26 cellular contexts compared by ENCODE assay signal in genomic region chr6:25365159-25365558, GRCh38.
"Had no signal": no experiment of that assay in that cellular context is flagged by ENCODE, and none has a peak within 500 bp of the region (broad histone marks: within the 10 kb centered on the region; RNA-seq: fewer than 3 reads in every experiment).

No MANE protein-coding gene starts in this region.

- H3K4me3 ChIP-seq: cardiac muscle cell, K562, Peyer's patch, SJCRH30 had no signal

- H3K9me2 ChIP-seq: SK-N-SH had no signal

- DNase-seq: activated CD4-positive, alpha-beta T cell treated with anti-CD3 and anti-CD28 coated beads for 48 hours; activated CD4-positive, alpha-beta T cell treated with anti-CD3 and anti-CD28 coated beads, Interleukin-2, amount 50 U/mL, for 48 hours; activated CD4-positive, CD25-positive, alpha-beta regulatory T cell treated with anti-CD3 and anti-CD28 coated beads, Interleukin-2, amount 50 U/mL, for 72 hours; activated CD8-positive, alpha-beta memory T cell treated with anti-CD3 and anti-CD28 coated beads, Interleukin-2, amount 10 ng/mL, durations not matched to agents 7 days and 5 days; activated effector memory CD4-positive, alpha-beta T cell treated with Interleukin-2 at 50 U/mL for 16 hours; activated naive CD4-positive, alpha-beta T cell; activated T-cell treated with anti-CD3 and anti-CD28 coated beads, Interleukin-2, amount 50 U/mL, for 24 hours; brain microvascular endothelial cell; Karpas-422; NCI-H1105 treated with DMSO at 0.1 percent for 48 hours; NCI-H1436 treated with DMSO at 0.1 percent for 48 hours; NCI-H187; NCI-H2081; NCI-H2171; NCI-H2227 treated with DMSO at 0.1 percent for 48 hours; NCI-H446 treated with DMSO at 0.1 percent for 48 hours; NCI-H524 treated with DMSO at 0.1 percent for 48 hours; NCI-H748 treated with DMSO at 0.1 percent for 48 hours; Peyer's patch; Right ventricle myocardium superior; SJCRH30; SK-N-SH; SW 1271 had no signal

- ATAC-seq: activated CD8-positive, alpha-beta memory T cell treated with anti-CD3 and anti-CD28 coated beads, Interleukin-2, amount 10 ng/mL, durations not matched to agents 7 days and 5 days; K562 had no signal

- H3K4me1 ChIP-seq: SJCRH30 had no signal

- H3K4me2 ChIP-seq: SK-N-SH had no signal

- H3K27me3 ChIP-seq: brain microvascular endothelial cell, cardiac muscle cell, Peyer's patch, SJCRH30 had no signal

- FAIRE-seq: K562 had no signal

- H3K36me3 ChIP-seq: brain microvascular endothelial cell, cardiac muscle cell, Peyer's patch, SJCRH30 had no signal

- H3K9me3 ChIP-seq: Peyer's patch, SJCRH30, SK-N-SH had no signal

- H3K27ac ChIP-seq: brain microvascular endothelial cell, cardiac muscle cell, Peyer's patch, RWPE1, SJCRH30 had no signal
